In genomic region chr7:98599886-98600285, GRCh38 we compare ENCODE assay signal across 11 cellular contexts. TPM values are rescaled to one million over a fixed set of nuclear protein-coding genes. Genes with fewer than 3 reads are reported as not detected.
"Had no signal": no experiment of that assay in that cellular context is flagged by ENCODE, and none has a peak within 500 bp of the region (broad histone marks: within the 10 kb centered on the region; RNA-seq: fewer than 3 reads in every experiment).

No MANE protein-coding gene starts in this region.

- H3K36me3 ChIP-seq: HAP-1 had no signal

- H3K9me3 ChIP-seq: HAP-1 had no signal

- H2AFZ ChIP-seq: GM23338 had no signal

- ATAC-seq: GM23338, HCT116 had no signal

- FAIRE-seq: H1, H54 had no signal

- H3K4me2 ChIP-seq: GM23338 had no signal

- H3K4me1 ChIP-seq: HAP-1 had no signal

- H3K4me3 ChIP-seq: GM23338, HAP-1 had no signal

- DNase-seq: GOT3, H7, H9, HCEC 1CT, HFFc6 had no signal

RNA-seq across cellular contexts. Expression of gene NPTX2, which starts 17.2 kb away (rescaled TPM):
- total RNA-seq: H4, HFFc6 had no signal
